11 cellular contexts compared by ENCODE assay signal in genomic region chr15:77066961-77067690, GRCh38. TPM values are rescaled to one million over a fixed set of nuclear protein-coding genes. Genes with fewer than 3 reads are reported as not detected.
A peak's percentile ranks its signal among the peaks of the same experiment; 100 is the strongest.
DNase-seq lines count a peak whose midpoint lies in the region; ATAC-seq, FAIRE-seq and TF ChIP-seq lines count a peak whose summit lies in the region.
"Had no signal": no experiment of that assay in that cellular context is flagged by ENCODE, and none has a peak within 500 bp of the region (broad histone marks: within the 10 kb centered on the region; RNA-seq: fewer than 3 reads in every experiment).

No MANE protein-coding gene starts in this region.

- no peak overlapping the region for H3K4me3 ChIP-seq in pancreas
- H3K4me3 ChIP-seq: tibial artery had no signal

- peak; percentile 49 for FAIRE-seq in pancreas (lab: Jason Lieb, UNC)

- H3K27me3 ChIP-seq in pancreas = no peaks in the 10 kb centered on the region
- H3K27me3 ChIP-seq: tibial artery had no signal

- no peaks in the 10 kb centered on the region for H3K36me3 ChIP-seq in pancreas
- H3K36me3 ChIP-seq: tibial artery had no signal

- intact Hi-C loops in pancreas (cut with DNase I) = no loop called here

- DNase-seq in EL = peak; percentile 55
- peak; percentile 23 for DNase-seq in NCI-H2029 (lab: John Stamatoyannopoulos, UW)
- peak; percentile 72 for DNase-seq in dermis blood vessel endothelial cell
- no peak for DNase-seq in pancreas
- no peak for DNase-seq in GM19238 (ENCODE audit: insufficient read length, low spot score)
- no peak for DNase-seq in GM20000 (ENCODE audit: low spot score)
- DNase-seq: activated CD8-positive, alpha-beta T cell treated with anti-CD3 and anti-CD28 coated beads for 36 hours; cerebellar nuclear complex; tibial artery had no signal

- peaks cover 47 to 59% (median 57%) of the 10 kb centered on the region in 3 donors for H3K4me1 ChIP-seq in pancreas

- peak; percentile 49 to 61 (median 56) for ATAC-seq in pancreas
- ATAC-seq in HG02870 (IDR thresholded peaks at IDR 0.05; ENCODE audit: unreplicated experiment) = no peak
- no peak for ATAC-seq in HG02970 (IDR thresholded peaks at IDR 0.05; ENCODE audit: low FRiP score, unreplicated experiment)
- ATAC-seq: activated CD8-positive, alpha-beta T cell treated with anti-CD3 and anti-CD28 coated beads for 36 hours had no signal

- TF ChIP-seq CTCF in pancreas (IDR thresholded peaks at IDR 0.05) (no peak), GM20000 (IDR thresholded peaks at IDR 0.05; ENCODE audit: extremely low read depth, missing control alignments) (no peak)

- WGBS in pancreas, 2 donors = 33 to 37% methylated on average over 4 of the region's 4 CpGs

- peak overlapping the region; percentile 44 to 94 (median 78) for H3K27ac ChIP-seq in pancreas
- H3K27ac ChIP-seq: tibial artery had no signal

- H3K9me3 ChIP-seq in pancreas = no peaks in the 10 kb centered on the region
- H3K9me3 ChIP-seq: tibial artery had no signal

RNA-seq across cellular contexts. Expression of gene TSPAN3, which starts 3.8 kb away (rescaled TPM):
- total RNA-seq in dermis blood vessel endothelial cell (242 and 265 TPM in 2 replicates), pancreas (100 to 1,000 TPM in 2 of 6 donors, 10 to 100 TPM in 4; 71.6 to 158 (median 88.5) TPM)
- 100 to 1,000 TPM in 1 of 2 donors, 10 to 100 TPM in 1; 86.7 to 173 TPM for polyA plus RNA-seq in pancreas

Comparison
In these comparisons a context has a peak if more than half of its experiments do, and no peak if none do; other contexts are left out.
1. DNase-seq: peak in EL (single experiment), NCI-H2029 (single experiment) and dermis blood vessel endothelial cell (single experiment); none in pancreas (0 of 6), GM19238 (single experiment) and GM20000 (single experiment).
2. ATAC-seq: peak in pancreas (4 of 4); none in HG02870 (single experiment) and HG02970 (single experiment).